ENCODE assay signal across 13 cellular contexts in the genomic region with DNA sequence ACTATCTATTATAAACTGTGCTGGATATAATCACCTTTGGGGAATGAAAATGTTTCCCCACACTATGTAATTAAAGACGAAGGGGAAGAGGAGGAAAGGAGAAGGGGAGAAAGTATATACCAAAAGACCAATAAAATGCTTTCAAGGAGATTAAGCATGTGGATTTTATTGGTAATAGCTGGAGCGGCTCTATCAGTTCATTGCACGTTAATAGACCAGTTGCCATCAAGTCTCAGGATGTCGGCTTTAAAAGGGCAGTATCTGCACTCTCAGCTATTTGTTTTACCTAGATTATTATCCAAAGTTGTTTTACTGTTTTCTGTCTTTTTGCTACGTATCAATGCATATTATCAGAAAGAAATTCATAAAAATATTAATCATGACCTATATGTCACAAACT. TPM values are rescaled to one million over a fixed set of nuclear protein-coding genes. Genes with fewer than 3 reads are reported as not detected.
DNase-seq lines count a peak whose midpoint lies in the region; ATAC-seq and TF ChIP-seq lines count a peak whose summit lies in the region.
"Had no signal": no experiment of that assay in that cellular context is flagged by ENCODE, and none has a peak within 500 bp of the region (broad histone marks: within the 10 kb centered on the region; RNA-seq: fewer than 3 reads in every experiment).

No MANE protein-coding gene starts in this region.

- no peak overlapping the region for H2AFZ ChIP-seq in hepatocyte
- no peak overlapping the region for H2AFZ ChIP-seq in smooth muscle cell (ENCODE audit: low read depth)

- H3K9me3 Mint-ChIP-seq in HFFc6 = no peaks in the 10 kb centered on the region
- no peaks in the 10 kb centered on the region for H3K9me3 Mint-ChIP-seq in activated T-cell treated with anti-CD3 and anti-CD28 coated beads, Interleukin-2, amount 50 U/mL, for 4 hours
- H3K9me3 Mint-ChIP-seq: CD4-positive, alpha-beta T cell had no signal

- H3K4me1 Mint-ChIP-seq in HFFc6 (ENCODE audit: low read depth) = peaks cover 52% of the 10 kb centered on the region
- H3K4me1 Mint-ChIP-seq in activated T-cell treated with anti-CD3 and anti-CD28 coated beads, Interleukin-2, amount 50 U/mL, for 4 hours (ENCODE audit: low read depth) = peaks cover 4% of the 10 kb centered on the region

- ATAC-seq in HG03280 (IDR thresholded peaks at IDR 0.05; ENCODE audit: unreplicated experiment) = no peak
- ATAC-seq in activated T-cell treated with anti-CD3 and anti-CD28 coated beads, Interleukin-2, amount 50 U/mL, for 4 hours = no peak
- ATAC-seq: T-helper 17 cell had no signal

- H3F3A ChIP-seq in smooth muscle cell (ENCODE audit: low read depth) = peaks cover 4% of the 10 kb centered on the region

- DNase-seq in HFFc6 (no peak), astrocyte of the hippocampus (ENCODE audit: low read depth, low spot score) (peak; percentile 12), hepatocyte (ENCODE audit: low spot score) (no peak), smooth muscle cell (lab: John Stamatoyannopoulos, UW; ENCODE audit: unreplicated experiment) (no peak), NCI-H748 treated with DMSO at 0.1 percent for 48 hours (lab: John Stamatoyannopoulos, UW) (no peak), SKM-1 (lab: John Stamatoyannopoulos, UW; ENCODE audit: unreplicated experiment) (no peak)
- DNase-seq in activated T-cell treated with anti-CD3 and anti-CD28 coated beads, Interleukin-2, amount 50 U/mL, for 4 hours = no peak
- DNase-seq: activated CD4-positive, alpha-beta T cell treated with anti-CD3 and anti-CD28 coated beads for 4 hours; CD4-positive, alpha-beta T cell; MV-4-11; T-helper 17 cell had no signal

- H3K4me1 ChIP-seq in hepatocyte (ENCODE audit: insufficient read depth) = peaks cover 10% of the 10 kb centered on the region
- peaks cover 58% of the 10 kb centered on the region for H3K4me1 ChIP-seq in smooth muscle cell (ENCODE audit: low read depth)

- H3K36me3 ChIP-seq in hepatocyte (replicated peaks; ENCODE audit: insufficient read depth, low read depth) (no peaks in the 10 kb centered on the region), smooth muscle cell (ENCODE audit: low read depth) (no peaks in the 10 kb centered on the region)

- no peaks in the 10 kb centered on the region for H3K9me3 ChIP-seq in hepatocyte (ENCODE audit: low read depth)
- H3K9me3 ChIP-seq in smooth muscle cell (replicated peaks; ENCODE audit: low read depth) = no peaks in the 10 kb centered on the region
- H3K9me3 ChIP-seq: body of pancreas had no signal

- peak overlapping the region; percentile 79 for H3K4me3 Mint-ChIP-seq in HFFc6
- no peak overlapping the region for H3K4me3 Mint-ChIP-seq in activated T-cell treated with anti-CD3 and anti-CD28 coated beads, Interleukin-2, amount 50 U/mL, for 4 hours
- H3K4me3 Mint-ChIP-seq: CD4-positive, alpha-beta T cell; T-helper 17 cell had no signal

- no peak overlapping the region for H3K4me3 ChIP-seq in hepatocyte
- peak overlapping the region; percentile 35 for H3K4me3 ChIP-seq in smooth muscle cell
- H3K4me3 ChIP-seq: body of pancreas had no signal

- H3K27me3 ChIP-seq in hepatocyte (no peaks in the 10 kb centered on the region), smooth muscle cell (ENCODE audit: low read depth) (no peaks in the 10 kb centered on the region)
- H3K27me3 ChIP-seq: body of pancreas had no signal

- peak overlapping the region; percentile 52 for H3K4me2 ChIP-seq in hepatocyte
- peak overlapping the region; percentile 96 for H3K4me2 ChIP-seq in smooth muscle cell

- H3K27ac Mint-ChIP-seq in HFFc6 = peak overlapping the region; percentile 84
- H3K27ac Mint-ChIP-seq: CD4-positive, alpha-beta T cell; T-helper 17 cell had no signal

- peak overlapping the region; percentile 65 for H3K9ac ChIP-seq in smooth muscle cell (ENCODE audit: low read depth)

- TF ChIP-seq CTCF in HFFc6 (IDR thresholded peaks at IDR 0.05) (no peak), hepatocyte (IDR thresholded peaks at IDR 0.05; ENCODE audit: poor library complexity) (no peak), smooth muscle cell (IDR thresholded peaks at IDR 0.05; ENCODE audit: borderline replicate concordance, insufficient read depth, poor library complexity, severe bottlenecking) (no peak)

- peaks cover 7% of the 10 kb centered on the region for H3K36me3 Mint-ChIP-seq in HFFc6 (ENCODE audit: low read depth)
- H3K36me3 Mint-ChIP-seq in activated T-cell treated with anti-CD3 and anti-CD28 coated beads, Interleukin-2, amount 50 U/mL, for 4 hours (ENCODE audit: insufficient read depth) = no peaks in the 10 kb centered on the region

- H3K27me3 Mint-ChIP-seq in HFFc6 (ENCODE audit: insufficient read depth) = no peaks in the 10 kb centered on the region
- H3K27me3 Mint-ChIP-seq in activated T-cell treated with anti-CD3 and anti-CD28 coated beads, Interleukin-2, amount 50 U/mL, for 4 hours (ENCODE audit: low read depth) = peaks cover 13% of the 10 kb centered on the region

- H4K20me1 ChIP-seq in hepatocyte (ENCODE audit: insufficient read depth, poor library complexity, severe bottlenecking) (no peaks in the 10 kb centered on the region), smooth muscle cell (ENCODE audit: low read depth) (no peaks in the 10 kb centered on the region)

- no peaks in the 10 kb centered on the region for H3K9me2 ChIP-seq in hepatocyte (replicated peaks; ENCODE audit: insufficient read depth)

- peak overlapping the region; percentile 58 for H3K27ac ChIP-seq in hepatocyte
- H3K27ac ChIP-seq in smooth muscle cell (ENCODE audit: low read depth) = peak overlapping the region; percentile 91
- H3K27ac ChIP-seq: body of pancreas had no signal

- H3K79me2 ChIP-seq in hepatocyte (no peaks in the 10 kb centered on the region), smooth muscle cell (ENCODE audit: low read depth) (peaks cover 31% of the 10 kb centered on the region)

- 30% methylated on average over 5 of the region's 5 CpGs for WGBS in hepatocyte (ENCODE audit: low lambda C conversion rate, missing lambda C conversion rate)
- 18% methylated on average over 5 of the region's 5 CpGs for WGBS in smooth muscle cell (ENCODE audit: low lambda C conversion rate)

RNA-seq across cellular contexts. Expression of gene ETV1, which starts 9.0 kb away (rescaled TPM):
- total RNA-seq in HFFc6 (2021; fragmentation: NEBNext Ultra II Directional; extraction: Animal tissue kit (Norgen Biotek cat#: 25700)) = 10 to 100 TPM; 13.4 to 25.7 (median 23.6) TPM
- total RNA-seq in hepatocyte (8.4 and 8.9 TPM in 2 replicates), smooth muscle cell (27.8 and 37.5 TPM in 2 replicates)
- polyA plus RNA-seq in hepatocyte (4.6 and 5.9 TPM in 2 replicates), smooth muscle cell (18.2 and 24.3 TPM in 2 replicates)
- total RNA-seq in activated T-cell treated with anti-CD3 and anti-CD28 coated beads, Interleukin-2, amount 50 U/mL, for 4 hours = under 1 TPM in 2 of 3 donors, not detected in 1; 0.11 to 0.16 TPM
- total RNA-seq: CD4-positive, alpha-beta T cell had no signal
